ENCODE assay signal across 1 cellular context in the genomic region with DNA sequence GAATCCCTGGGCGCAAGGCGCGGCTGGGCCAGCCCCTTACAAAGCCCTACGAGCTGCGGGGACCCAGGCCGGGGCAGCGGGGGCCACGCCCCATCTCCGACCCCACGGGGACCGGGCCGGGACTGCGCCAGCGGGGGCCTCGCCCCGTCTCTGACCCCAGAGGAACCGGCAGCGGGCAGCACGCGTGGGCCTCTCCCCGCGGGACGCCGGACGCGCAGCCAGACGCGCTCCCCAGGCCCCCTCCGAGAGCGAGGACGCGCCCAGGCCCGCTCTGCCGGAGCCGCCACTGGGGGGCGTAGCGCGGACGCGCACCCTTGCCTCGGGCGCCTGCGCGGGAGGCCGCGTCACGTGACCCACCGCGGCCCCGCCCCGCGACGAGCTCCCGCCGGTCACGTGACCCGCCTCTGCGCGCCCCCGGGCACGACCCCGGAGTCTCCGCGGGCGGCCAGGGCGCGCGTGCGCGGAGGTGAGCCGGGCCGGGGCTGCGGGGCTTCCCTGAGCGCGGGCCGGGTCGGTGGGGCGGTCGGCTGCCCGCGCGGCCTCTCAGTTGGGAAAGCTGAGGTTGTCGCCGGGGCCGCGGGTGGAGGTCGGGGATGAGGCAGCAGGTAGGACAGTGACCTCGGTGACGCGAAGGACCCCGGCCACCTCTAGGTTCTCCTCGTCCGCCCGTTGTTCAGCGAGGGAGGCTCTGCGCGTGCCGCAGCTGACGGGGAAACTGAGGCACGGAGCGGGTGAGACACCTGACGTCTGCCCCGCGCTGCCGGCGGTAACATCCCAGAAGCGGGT.
TF ChIP-seq lines count a peak whose summit lies in the region.

A gene (plus strand): TSS at position 422 of the 786 bp plus-strand sequence. CDS start 3,006 bp downstream, outside the sequence.

TF ChIP-seq in HEK293, 187 proteins besides CTCF, POLR2A, EP300 and RAD21 (continued from another document and continues in another):
- TF ChIP-seq ZNF335 (tag by site-specific recombination; conservative IDR thresholded peaks at IDR 0.05) (peak; percentile 86), KLF7 (tag by site-specific recombination; IDR thresholded peaks at IDR 0.05; ENCODE audit: borderline replicate concordance) (no peak), ZNF202 (tag by site-specific recombination; IDR thresholded peaks at IDR 0.05; ENCODE audit: borderline replicate concordance) (no peak), ZNF248 (tag by site-specific recombination; IDR thresholded peaks at IDR 0.05) (no peak), ZNF530 (tag by site-specific recombination; IDR thresholded peaks at IDR 0.05; ENCODE audit: low read depth) (no peak), ZNF10 (tag by site-specific recombination; IDR thresholded peaks at IDR 0.05) (no peak), ZNF223 (tag by site-specific recombination; IDR thresholded peaks at IDR 0.05) (peak; percentile 75; the same call in 1 of the 2 replicates), ZNF621 (tag by site-specific recombination; IDR thresholded peaks at IDR 0.05) (no peak), MYNN (tag by site-specific recombination; IDR thresholded peaks at IDR 0.05; ENCODE audit: borderline replicate concordance) (no peak), HOXC10 (CRISPR knock-in tag; IDR thresholded peaks at IDR 0.05) (no peak), ZNF175 (tag by site-specific recombination; IDR thresholded peaks at IDR 0.05) (no peak), ZNF366 (tag by site-specific recombination; conservative IDR thresholded peaks at IDR 0.05) (no peak), ZNF133 (tag by site-specific recombination; IDR thresholded peaks at IDR 0.05) (no peak), ZNF624 (tag by site-specific recombination; IDR thresholded peaks at IDR 0.05) (no peak), ZFP3 (tag by site-specific recombination; IDR thresholded peaks at IDR 0.05; ENCODE audit: low read depth) (no peak), ZIC2 (tag by site-specific recombination; IDR thresholded peaks at IDR 0.05) (peak; percentile 83), ZNF560 (tag by site-specific recombination; IDR thresholded peaks at IDR 0.05; ENCODE audit: borderline replicate concordance) (no peak), ZNF433 (tag by site-specific recombination; IDR thresholded peaks at IDR 0.05; ENCODE audit: low read depth) (no peak), ZNF473 (tag by site-specific recombination; IDR thresholded peaks at IDR 0.05) (no peak), ZNF830 (tag by site-specific recombination; IDR thresholded peaks at IDR 0.05; ENCODE audit: low read depth) (no peak), ZBTB7A (tag by site-specific recombination; IDR thresholded peaks at IDR 0.05; ENCODE audit: low read depth) (peak; percentile 48; the same call in 1 of the 2 replicates), ZNF24 (tag by site-specific recombination; IDR thresholded peaks at IDR 0.05) (no peak), ZSCAN23 (tag by site-specific recombination; IDR thresholded peaks at IDR 0.05) (no peak), ZFP41 (tag by site-specific recombination; IDR thresholded peaks at IDR 0.05; ENCODE audit: borderline replicate concordance) (no peak), ZNF48 (tag by site-specific recombination; IDR thresholded peaks at IDR 0.05) (no peak), ZNF555 (tag by site-specific recombination; conservative IDR thresholded peaks at IDR 0.05) (no peak), ZNF350 (tag by site-specific recombination; IDR thresholded peaks at IDR 0.05) (no peak), ZNF341 (tag by site-specific recombination; IDR thresholded peaks at IDR 0.05; ENCODE audit: low read depth) (no peak), ZNF843 (tag by site-specific recombination; IDR thresholded peaks at IDR 0.05) (no peak), ZBTB20 (tag by site-specific recombination; IDR thresholded peaks at IDR 0.05) (peak; percentile 28; the same call in 1 of the 2 replicates), ZNF157 (tag by site-specific recombination; IDR thresholded peaks at IDR 0.05) (no peak), ZNF114 (tag by site-specific recombination; IDR thresholded peaks at IDR 0.05) (no peak), ZNF510 (tag by site-specific recombination; IDR thresholded peaks at IDR 0.05; ENCODE audit: insufficient replicate concordance) (no peak), SP3 (tag by site-specific recombination; IDR thresholded peaks at IDR 0.05) (peak; percentile 36; the same call in 1 of the 2 replicates), ZNF776 (tag by site-specific recombination; IDR thresholded peaks at IDR 0.05; ENCODE audit: borderline replicate concordance) (no peak), BCL11B (tag by site-specific recombination; IDR thresholded peaks at IDR 0.05; ENCODE audit: low read depth) (peak; percentile 65; the same call in 1 of the 2 replicates), ZNF792 (tag by site-specific recombination; IDR thresholded peaks at IDR 0.05) (no peak), ZNF529 (tag by site-specific recombination; IDR thresholded peaks at IDR 0.05; ENCODE audit: insufficient replicate concordance) (no peak), BCL11A (tag by site-specific recombination; IDR thresholded peaks at IDR 0.05; ENCODE audit: low read depth) (no peak), EGR2 (tag by site-specific recombination; IDR thresholded peaks at IDR 0.05; ENCODE audit: low read depth) (no peak), ZNF777 (tag by site-specific recombination; IDR thresholded peaks at IDR 0.05; ENCODE audit: borderline replicate concordance) (peak; percentile 44; the same call in 1 of the 2 replicates), ZNF169 (tag by site-specific recombination; IDR thresholded peaks at IDR 0.05) (no peak), ZNF174 (tag by site-specific recombination; IDR thresholded peaks at IDR 0.05) (no peak), ZFP37 (tag by site-specific recombination; IDR thresholded peaks at IDR 0.05) (no peak), HOXD13 (CRISPR knock-in tag; IDR thresholded peaks at IDR 0.05; ENCODE audit: borderline replicate concordance) (no peak), ZNF23 (tag by site-specific recombination; IDR thresholded peaks at IDR 0.05; ENCODE audit: borderline replicate concordance) (no peak), KLF9 (tag by site-specific recombination; IDR thresholded peaks at IDR 0.05; ENCODE audit: low read depth) (peak; percentile 72), ZNF132 (tag by site-specific recombination; IDR thresholded peaks at IDR 0.05; ENCODE audit: borderline replicate concordance) (no peak), ZNF544 (tag by site-specific recombination; IDR thresholded peaks at IDR 0.05) (no peak), ZNF558 (tag by site-specific recombination; IDR thresholded peaks at IDR 0.05) (no peak), SCRT1 (tag by site-specific recombination; IDR thresholded peaks at IDR 0.05; ENCODE audit: borderline replicate concordance) (no peak)
- TF ChIP-seq, protein P1, sequence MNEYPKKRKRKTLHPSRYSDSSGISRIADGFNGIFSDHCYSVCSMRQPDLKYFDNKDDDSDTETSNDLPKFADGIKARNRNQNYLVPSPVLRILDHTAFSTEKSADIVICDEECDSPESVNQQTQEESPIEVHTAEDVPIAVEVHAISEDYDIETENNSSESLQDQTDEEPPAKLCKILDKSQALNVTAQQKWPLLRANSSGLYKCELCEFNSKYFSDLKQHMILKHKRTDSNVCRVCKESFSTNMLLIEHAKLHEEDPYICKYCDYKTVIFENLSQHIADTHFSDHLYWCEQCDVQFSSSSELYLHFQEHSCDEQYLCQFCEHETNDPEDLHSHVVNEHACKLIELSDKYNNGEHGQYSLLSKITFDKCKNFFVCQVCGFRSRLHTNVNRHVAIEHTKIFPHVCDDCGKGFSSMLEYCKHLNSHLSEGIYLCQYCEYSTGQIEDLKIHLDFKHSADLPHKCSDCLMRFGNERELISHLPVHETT (tag by site-specific recombination; IDR thresholded peaks at IDR 0.05), result 0 out of 2 replicates have a peak, but pooled peaks have one; percentile 24
- TF ChIP-seq, protein P2, sequence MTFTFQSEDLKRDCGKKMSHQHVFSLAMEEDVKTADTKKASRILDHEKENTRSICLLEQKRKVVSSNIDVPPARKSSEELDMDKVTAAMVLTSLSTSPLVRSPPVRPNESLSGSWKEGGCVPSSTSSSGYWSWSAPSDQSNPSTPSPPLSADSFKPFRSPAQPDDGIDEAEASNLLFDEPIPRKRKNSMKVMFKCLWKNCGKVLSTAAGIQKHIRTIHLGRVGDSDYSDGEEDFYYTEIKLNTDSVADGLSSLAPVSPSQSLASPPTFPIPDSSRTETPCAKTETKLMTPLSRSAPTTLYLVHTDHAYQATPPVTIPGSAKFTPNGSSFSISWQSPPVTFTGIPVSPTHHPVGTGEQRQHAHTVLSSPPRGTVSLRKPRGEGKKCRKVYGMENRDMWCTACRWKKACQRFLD (tag by site-specific recombination; IDR thresholded peaks at IDR 0.05), result no peak
- TF ChIP-seq, protein P3, sequence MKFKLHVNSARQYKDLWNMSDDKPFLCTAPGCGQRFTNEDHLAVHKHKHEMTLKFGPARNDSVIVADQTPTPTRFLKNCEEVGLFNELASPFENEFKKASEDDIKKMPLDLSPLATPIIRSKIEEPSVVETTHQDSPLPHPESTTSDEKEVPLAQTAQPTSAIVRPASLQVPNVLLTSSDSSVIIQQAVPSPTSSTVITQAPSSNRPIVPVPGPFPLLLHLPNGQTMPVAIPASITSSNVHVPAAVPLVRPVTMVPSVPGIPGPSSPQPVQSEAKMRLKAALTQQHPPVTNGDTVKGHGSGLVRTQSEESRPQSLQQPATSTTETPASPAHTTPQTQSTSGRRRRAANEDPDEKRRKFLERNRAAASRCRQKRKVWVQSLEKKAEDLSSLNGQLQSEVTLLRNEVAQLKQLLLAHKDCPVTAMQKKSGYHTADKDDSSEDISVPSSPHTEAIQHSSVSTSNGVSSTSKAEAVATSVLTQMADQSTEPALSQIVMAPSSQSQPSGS (tag by site-specific recombination; IDR thresholded peaks at IDR 0.05; ENCODE audit: low read depth), result no peak
- TF ChIP-seq, protein P4, sequence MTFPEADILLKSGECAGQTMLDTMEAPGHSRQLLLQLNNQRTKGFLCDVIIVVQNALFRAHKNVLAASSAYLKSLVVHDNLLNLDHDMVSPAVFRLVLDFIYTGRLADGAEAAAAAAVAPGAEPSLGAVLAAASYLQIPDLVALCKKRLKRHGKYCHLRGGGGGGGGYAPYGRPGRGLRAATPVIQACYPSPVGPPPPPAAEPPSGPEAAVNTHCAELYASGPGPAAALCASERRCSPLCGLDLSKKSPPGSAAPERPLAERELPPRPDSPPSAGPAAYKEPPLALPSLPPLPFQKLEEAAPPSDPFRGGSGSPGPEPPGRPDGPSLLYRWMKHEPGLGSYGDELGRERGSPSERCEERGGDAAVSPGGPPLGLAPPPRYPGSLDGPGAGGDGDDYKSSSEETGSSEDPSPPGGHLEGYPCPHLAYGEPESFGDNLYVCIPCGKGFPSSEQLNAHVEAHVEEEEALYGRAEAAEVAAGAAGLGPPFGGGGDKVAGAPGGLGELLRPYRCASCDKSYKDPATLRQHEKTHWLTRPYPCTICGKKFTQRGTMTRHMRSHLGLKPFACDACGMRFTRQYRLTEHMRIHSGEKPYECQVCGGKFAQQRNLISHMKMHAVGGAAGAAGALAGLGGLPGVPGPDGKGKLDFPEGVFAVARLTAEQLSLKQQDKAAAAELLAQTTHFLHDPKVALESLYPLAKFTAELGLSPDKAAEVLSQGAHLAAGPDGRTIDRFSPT (tag by site-specific recombination; IDR thresholded peaks at IDR 0.05), result peak; percentile 92
- TF ChIP-seq, protein P5, sequence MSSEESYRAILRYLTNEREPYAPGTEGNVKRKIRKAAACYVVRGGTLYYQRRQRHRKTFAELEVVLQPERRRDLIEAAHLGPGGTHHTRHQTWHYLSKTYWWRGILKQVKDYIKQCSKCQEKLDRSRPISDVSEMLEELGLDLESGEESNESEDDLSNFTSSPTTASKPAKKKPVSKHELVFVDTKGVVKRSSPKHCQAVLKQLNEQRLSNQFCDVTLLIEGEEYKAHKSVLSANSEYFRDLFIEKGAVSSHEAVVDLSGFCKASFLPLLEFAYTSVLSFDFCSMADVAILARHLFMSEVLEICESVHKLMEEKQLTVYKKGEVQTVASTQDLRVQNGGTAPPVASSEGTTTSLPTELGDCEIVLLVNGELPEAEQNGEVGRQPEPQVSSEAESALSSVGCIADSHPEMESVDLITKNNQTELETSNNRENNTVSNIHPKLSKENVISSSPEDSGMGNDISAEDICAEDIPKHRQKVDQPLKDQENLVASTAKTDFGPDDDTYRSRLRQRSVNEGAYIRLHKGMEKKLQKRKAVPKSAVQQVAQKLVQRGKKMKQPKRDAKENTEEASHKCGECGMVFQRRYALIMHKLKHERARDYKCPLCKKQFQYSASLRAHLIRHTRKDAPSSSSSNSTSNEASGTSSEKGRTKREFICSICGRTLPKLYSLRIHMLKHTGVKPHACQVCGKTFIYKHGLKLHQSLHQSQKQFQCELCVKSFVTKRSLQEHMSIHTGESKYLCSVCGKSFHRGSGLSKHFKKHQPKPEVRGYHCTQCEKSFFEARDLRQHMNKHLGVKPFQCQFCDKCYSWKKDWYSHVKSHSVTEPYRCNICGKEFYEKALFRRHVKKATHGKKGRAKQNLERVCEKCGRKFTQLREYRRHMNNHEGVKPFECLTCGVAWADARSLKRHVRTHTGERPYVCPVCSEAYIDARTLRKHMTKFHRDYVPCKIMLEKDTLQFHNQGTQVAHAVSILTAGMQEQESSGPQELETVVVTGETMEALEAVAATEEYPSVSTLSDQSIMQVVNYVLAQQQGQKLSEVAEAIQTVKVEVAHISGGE (tag by site-specific recombination; conservative IDR thresholded peaks at IDR 0.05; ENCODE audit: low read depth), result no peak
- TF ChIP-seq, protein P6, sequence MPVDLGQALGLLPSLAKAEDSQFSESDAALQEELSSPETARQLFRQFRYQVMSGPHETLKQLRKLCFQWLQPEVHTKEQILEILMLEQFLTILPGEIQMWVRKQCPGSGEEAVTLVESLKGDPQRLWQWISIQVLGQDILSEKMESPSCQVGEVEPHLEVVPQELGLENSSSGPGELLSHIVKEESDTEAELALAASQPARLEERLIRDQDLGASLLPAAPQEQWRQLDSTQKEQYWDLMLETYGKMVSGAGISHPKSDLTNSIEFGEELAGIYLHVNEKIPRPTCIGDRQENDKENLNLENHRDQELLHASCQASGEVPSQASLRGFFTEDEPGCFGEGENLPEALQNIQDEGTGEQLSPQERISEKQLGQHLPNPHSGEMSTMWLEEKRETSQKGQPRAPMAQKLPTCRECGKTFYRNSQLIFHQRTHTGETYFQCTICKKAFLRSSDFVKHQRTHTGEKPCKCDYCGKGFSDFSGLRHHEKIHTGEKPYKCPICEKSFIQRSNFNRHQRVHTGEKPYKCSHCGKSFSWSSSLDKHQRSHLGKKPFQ (tag by site-specific recombination; IDR thresholded peaks at IDR 0.05), result no peak
- TF ChIP-seq, protein P7, sequence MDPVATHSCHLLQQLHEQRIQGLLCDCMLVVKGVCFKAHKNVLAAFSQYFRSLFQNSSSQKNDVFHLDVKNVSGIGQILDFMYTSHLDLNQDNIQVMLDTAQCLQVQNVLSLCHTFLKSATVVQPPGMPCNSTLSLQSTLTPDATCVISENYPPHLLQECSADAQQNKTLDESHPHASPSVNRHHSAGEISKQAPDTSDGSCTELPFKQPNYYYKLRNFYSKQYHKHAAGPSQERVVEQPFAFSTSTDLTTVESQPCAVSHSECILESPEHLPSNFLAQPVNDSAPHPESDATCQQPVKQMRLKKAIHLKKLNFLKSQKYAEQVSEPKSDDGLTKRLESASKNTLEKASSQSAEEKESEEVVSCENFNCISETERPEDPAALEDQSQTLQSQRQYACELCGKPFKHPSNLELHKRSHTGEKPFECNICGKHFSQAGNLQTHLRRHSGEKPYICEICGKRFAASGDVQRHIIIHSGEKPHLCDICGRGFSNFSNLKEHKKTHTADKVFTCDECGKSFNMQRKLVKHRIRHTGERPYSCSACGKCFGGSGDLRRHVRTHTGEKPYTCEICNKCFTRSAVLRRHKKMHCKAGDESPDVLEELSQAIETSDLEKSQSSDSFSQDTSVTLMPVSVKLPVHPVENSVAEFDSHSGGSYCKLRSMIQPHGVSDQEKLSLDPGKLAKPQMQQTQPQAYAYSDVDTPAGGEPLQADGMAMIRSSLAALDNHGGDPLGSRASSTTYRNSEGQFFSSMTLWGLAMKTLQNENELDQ (tag by site-specific recombination; IDR thresholded peaks at IDR 0.05; ENCODE audit: low read depth), result no peak
